7 cellular contexts compared by ENCODE assay signal in the genomic region with DNA sequence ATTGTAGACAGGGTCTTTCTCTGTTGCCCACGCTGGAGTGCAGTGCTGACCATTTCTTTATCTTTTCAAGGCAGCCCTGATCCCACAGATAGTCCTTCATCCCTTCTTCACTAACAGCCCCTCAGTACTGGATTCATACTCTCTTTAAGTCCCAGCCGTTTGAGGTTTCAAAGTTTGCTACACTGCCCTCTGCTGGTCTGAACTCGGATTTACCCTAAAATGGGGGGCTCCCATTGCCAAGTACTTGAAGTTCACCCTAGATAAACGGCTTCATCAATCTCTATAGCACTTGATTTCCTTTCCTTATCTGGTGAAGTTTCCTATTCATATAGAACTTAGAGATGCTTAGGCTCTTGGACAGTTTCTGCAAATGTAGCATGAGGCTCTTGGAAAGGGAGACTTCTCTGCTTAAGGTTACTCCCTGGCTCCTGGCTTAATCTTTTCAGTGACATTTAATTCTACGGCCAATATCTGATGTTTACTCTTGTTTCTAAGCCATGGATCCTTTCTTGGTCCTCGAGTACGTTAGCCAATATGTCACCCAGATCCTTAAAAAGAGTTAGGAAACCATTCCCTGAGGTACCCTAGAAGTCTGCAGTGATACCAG. TPM values are rescaled to one million over a fixed set of nuclear protein-coding genes. Genes with fewer than 3 reads are reported as not detected.
DNase-seq lines count a peak whose midpoint lies in the region; ATAC-seq, FAIRE-seq and TF ChIP-seq lines count a peak whose summit lies in the region.

No MANE protein-coding gene starts in this region.

- H3K27ac Mint-ChIP-seq in activated CD8-positive, alpha-beta T cell treated with anti-CD3 and anti-CD28 coated beads for 36 hours = no peak overlapping the region
- no peak overlapping the region for H3K27ac Mint-ChIP-seq in neural crest cell (ENCODE audit: unreplicated experiment)

- no peaks in the 10 kb centered on the region for H3K9me1 ChIP-seq in endothelial cell of umbilical vein (replicated peaks; ENCODE audit: control insufficient read depth, extremely low read depth, insufficient read depth, low read length)

- no peak overlapping the region for H3K9ac ChIP-seq in endothelial cell of umbilical vein (replicated peaks; ENCODE audit: extremely low read depth, insufficient read depth, low read length)

- peak; percentile 71; the same call in 2 of the 3 replicates for TF ChIP-seq CTCF in GM12872 (IDR thresholded peaks at IDR 0.05; ENCODE audit: insufficient read depth, low read depth, low read length)
- TF ChIP-seq CTCF in activated CD8-positive, alpha-beta T cell treated with anti-CD3 and anti-CD28 coated beads for 36 hours (IDR thresholded peaks at IDR 0.05) = peak; percentile 48
- peak; percentile 57 to 69 for TF ChIP-seq CTCF in endothelial cell of umbilical vein (IDR thresholded peaks at IDR 0.05; ENCODE audit: extremely low read depth in 1 of 2, insufficient read depth in 1 of 2, low read depth in 1 of 2, low read length in 2 of 2)
- TF ChIP-seq CTCF in neural crest cell (conservative IDR thresholded peaks at IDR 0.05) = peak; percentile 78
- peak; percentile 52 to 64 (median 61) for TF ChIP-seq CTCF in tibial nerve (IDR thresholded peaks at IDR 0.05)

- H3K27me3 Mint-ChIP-seq in activated CD8-positive, alpha-beta T cell treated with anti-CD3 and anti-CD28 coated beads for 36 hours = peaks cover 1% of the 10 kb centered on the region
- H3K27me3 Mint-ChIP-seq in neural crest cell (ENCODE audit: low read depth) = no peaks in the 10 kb centered on the region

- H3K36me3 Mint-ChIP-seq in activated CD8-positive, alpha-beta T cell treated with anti-CD3 and anti-CD28 coated beads for 36 hours (ENCODE audit: low read depth) = no peaks in the 10 kb centered on the region
- no peaks in the 10 kb centered on the region for H3K36me3 Mint-ChIP-seq in neural crest cell (ENCODE audit: low read depth)

- peak; percentile 71 for ATAC-seq in HG03103 (IDR thresholded peaks at IDR 0.05; ENCODE audit: low read depth, unreplicated experiment)
- ATAC-seq in activated CD8-positive, alpha-beta T cell treated with anti-CD3 and anti-CD28 coated beads for 36 hours = peak; percentile 77

- H3K4me1 ChIP-seq in endothelial cell of umbilical vein (ENCODE audit: control insufficient read depth, extremely low read depth, insufficient read depth, low read length) (peaks cover 13% of the 10 kb centered on the region), tibial nerve (peaks cover 0 to 18% (median 0%) of the 10 kb centered on the region in 4 donors)

- H4K20me1 ChIP-seq in endothelial cell of umbilical vein (replicated peaks; ENCODE audit: control insufficient read depth, extremely low read depth, insufficient read depth, low read length) = no peaks in the 10 kb centered on the region

- H3K4me3 Mint-ChIP-seq in activated CD8-positive, alpha-beta T cell treated with anti-CD3 and anti-CD28 coated beads for 36 hours = no peak overlapping the region
- no peak overlapping the region for H3K4me3 Mint-ChIP-seq in neural crest cell

- H3K36me3 ChIP-seq in endothelial cell of umbilical vein (ENCODE audit: control insufficient read depth in 2 of 2, extremely low read depth in 1 of 2, insufficient read depth in 2 of 2, low read length in 2 of 2) (no peaks in the 10 kb centered on the region), tibial nerve (no peaks in the 10 kb centered on the region)

- no TSS peak for BruUV-seq in endothelial cell of umbilical vein (replicated peaks; lab: Mats Ljungman, UMichigan)

- H3K9me3 ChIP-seq in endothelial cell of umbilical vein (replicated peaks; ENCODE audit: control insufficient read depth, insufficient read depth, low read length) (no peaks in the 10 kb centered on the region), tibial nerve (peaks cover 0 to 5% (median 0%) of the 10 kb centered on the region in 4 donors)

- intact Hi-C loops in activated CD8-positive, alpha-beta T cell treated with anti-CD3 and anti-CD28 coated beads for 36 hours (cut with micrococcal nuclease) = loop anchor here (1.0 kb wide), 1 partner anchor 337 kb away; no protein-coding TSS in a partner anchor
- intact Hi-C loops in endothelial cell of umbilical vein (cut with micrococcal nuclease) = loop anchor here (1.0 to 5.0 kb wide), 2 partner anchors 337 to 427 kb away; no protein-coding TSS in a partner anchor

- no peak overlapping the region for H2AFZ ChIP-seq in endothelial cell of umbilical vein (ENCODE audit: low read depth, low read length)

- peak; percentile 91 for FAIRE-seq in endothelial cell of umbilical vein (lab: Jason Lieb, UNC)

- H3K27me3 ChIP-seq in endothelial cell of umbilical vein (ENCODE audit: control insufficient read depth in 2 of 2, insufficient read depth in 2 of 2, low read length in 2 of 2) (peaks cover 1 to 3% of the 10 kb centered on the region in 2 experiments), tibial nerve (no peaks in the 10 kb centered on the region)

- TF ChIP-seq POLR2A in endothelial cell of umbilical vein (IDR thresholded peaks at IDR 0.05; ENCODE audit: low read depth, low read length) (no peak), tibial nerve (IDR thresholded peaks at IDR 0.05) (no peak)

- H3K4me3 ChIP-seq in endothelial cell of umbilical vein (replicated peaks in 1 of 3; ENCODE audit: insufficient read depth in 1 of 3, low read depth in 1 of 3, low read length in 3 of 3) (no peak overlapping the region), tibial nerve (no peak overlapping the region)

- H3K9me3 Mint-ChIP-seq in activated CD8-positive, alpha-beta T cell treated with anti-CD3 and anti-CD28 coated beads for 36 hours = no peaks in the 10 kb centered on the region
- peaks cover 2% of the 10 kb centered on the region for H3K9me3 Mint-ChIP-seq in neural crest cell

- CTCF ChIA-PET in activated CD8-positive, alpha-beta T cell treated with anti-CD3 and anti-CD28 coated beads for 36 hours (lab: Charles Lee) = interaction anchor here (1.3 to 2.7 kb wide), 4 partner anchors 8 to 337 kb away, joined by 3 to 21 read pairs (median 9); no protein-coding TSS in a partner anchor
- CTCF ChIA-PET in endothelial cell of umbilical vein (lab: Charles Lee) = interaction anchor here (1.6 to 2.1 kb wide), 2 partner anchors 21 to 337 kb away, joined by 7 to 20 read pairs; a partner anchor contains a TSS

- H3K79me2 ChIP-seq in endothelial cell of umbilical vein (ENCODE audit: control insufficient read depth, insufficient read depth, low read length) = no peaks in the 10 kb centered on the region

- H3K4me1 Mint-ChIP-seq in activated CD8-positive, alpha-beta T cell treated with anti-CD3 and anti-CD28 coated beads for 36 hours (ENCODE audit: low read depth) = no peaks in the 10 kb centered on the region
- H3K4me1 Mint-ChIP-seq in neural crest cell = peaks cover 15% of the 10 kb centered on the region

- WGBS in tibial nerve, 2 donors = 23 to 28% methylated on average over 7 of the region's 7 CpGs

- dilution Hi-C loops in endothelial cell of umbilical vein (cut with MboI; ENCODE audit: extremely low pct_ligation_motif_present, low sequenced_read_pairs) = loop anchor here (25.0 kb wide), 1 partner anchor 337 kb away; no protein-coding TSS in a partner anchor

- no peak for TF ChIP-seq EP300 in tibial nerve (IDR thresholded peaks at IDR 0.05)

- DNase-seq in NCI-H82 (lab: John Stamatoyannopoulos, UW) = peak; percentile 70
- DNase-seq in activated CD8-positive, alpha-beta T cell treated with anti-CD3 and anti-CD28 coated beads for 36 hours = peak; percentile 76
- peak; percentile 79 for DNase-seq in endothelial cell of umbilical vein (ENCODE audit: low read depth, low spot score)
- DNase-seq in neural crest cell (ENCODE audit: low read depth, low spot score) = peak; percentile 70
- DNase-seq in tibial nerve (ENCODE audit: low spot score in 2 of 2) = peak; percentile 28 to 58

- H3K4me2 ChIP-seq in endothelial cell of umbilical vein (ENCODE audit: insufficient read depth, low read length) = no peak overlapping the region

- POLR2A ChIA-PET in activated CD8-positive, alpha-beta T cell treated with anti-CD3 and anti-CD28 coated beads for 36 hours (lab: Charles Lee) = no interaction called here
- POLR2A ChIA-PET in endothelial cell of umbilical vein (lab: Charles Lee) = no interaction called here

- H3K27ac ChIP-seq in endothelial cell of umbilical vein (ENCODE audit: insufficient read depth, low read depth, low read length) (no peak overlapping the region), tibial nerve (no peak overlapping the region)

TF ChIP-seq in endothelial cell of umbilical vein, 7 proteins besides CTCF, POLR2A, EP300 and RAD21:
- no peak for TF ChIP-seq GATA2 (IDR thresholded peaks at IDR 0.05; ENCODE audit: insufficient read depth, insufficient read length, low read depth, low read length)
- TF ChIP-seq JUN (IDR thresholded peaks at IDR 0.05; ENCODE audit: borderline replicate concordance, insufficient read depth, insufficient read length, low read depth) = no peak

RNA-seq across cellular contexts. Expression of a gene that starts 21.4 kb away (rescaled TPM):
- 10 to 100 TPM; 46.4 to 46.9 TPM for total RNA-seq in activated CD8-positive, alpha-beta T cell treated with anti-CD3 and anti-CD28 coated beads for 36 hours
- total RNA-seq in endothelial cell of umbilical vein (37.7 and 40.7 TPM in 2 replicates), neural crest cell (42.9 and 45.2 TPM in 2 replicates), tibial nerve (10 to 100 TPM; 19.7 to 21.9 (median 21.6) TPM)
- 11.9 and 17.2 TPM in 2 replicates for polyA plus RNA-seq in endothelial cell of umbilical vein
- polyA plus RNA-seq in endothelial cell of umbilical vein (2011; cell fraction: cytosol; rRNA removed) = 20.4 and 21.1 TPM in 2 replicates
- 29.1 and 29.4 TPM in 2 replicates for polyA plus RNA-seq in endothelial cell of umbilical vein (2011; cell fraction: nucleus; rRNA removed)
- polyA plus RNA-seq in endothelial cell of umbilical vein (2012) = 33.7 and 42.4 TPM in 2 replicates
- polyA minus RNA-seq in endothelial cell of umbilical vein = 29.3 and 30.3 TPM in 2 replicates
- polyA minus RNA-seq in endothelial cell of umbilical vein (2011; cell fraction: cytosol; rRNA and poly(A)+ RNA removed) = 9.0 TPM
- 36.1 and 42.4 TPM in 2 replicates for polyA minus RNA-seq in endothelial cell of umbilical vein (2011; cell fraction: nucleus; rRNA and poly(A)+ RNA removed)
